Comparison of ENCODE assay signal across 24 cellular contexts in genomic region chr14:75753696-75754095, GRCh38.
"Had no signal": no experiment of that assay in that cellular context is flagged by ENCODE, and none has a peak within 500 bp of the region (broad histone marks: within the 10 kb centered on the region; RNA-seq: fewer than 3 reads in every experiment).

No MANE protein-coding gene starts in this region.

- H3K36me3 ChIP-seq: colonic mucosa had no signal

- H3K9me3 Mint-ChIP-seq: activated naive CD8-positive, alpha-beta T cell treated with anti-CD3 and anti-CD28 coated beads, Interleukin-2, amount 10 ng/mL, durations not matched to agents 7 days and 5 days; naive B cell; T-helper 1 cell treated with Interleukin-12 subunit alpha and Interleukin-12 subunit beta and Interleukin-4 antibody, amounts not matched to agents 30 μg/mL and 1 μg/mL, for 36 hours had no signal

- H3K27ac ChIP-seq: colonic mucosa, epithelial cell of prostate, esophagus squamous epithelium, gastroesophageal sphincter, parathyroid adenoma, psoas muscle, spleen, transverse colon, VCaP had no signal

- DNase-seq: activated CD4-positive, alpha-beta T cell treated with anti-CD3 and anti-CD28 coated beads for 4 hours; activated CD4-positive, alpha-beta T cell treated with anti-CD3 and anti-CD28 coated beads, Interleukin-2, amount 50 U/mL, for 4 hours; activated effector memory CD4-positive, alpha-beta T cell treated with Interleukin-2 at 50 U/mL for 16 hours; activated naive CD4-positive, alpha-beta T cell treated with Interleukin-2 at 50 U/mL for 16 hours; activated naive CD8-positive, alpha-beta T cell treated with anti-CD3 and anti-CD28 coated beads, Interleukin-2, amount 10 ng/mL, durations not matched to agents 7 days and 5 days; activated T-cell treated with anti-CD3 and anti-CD28 coated beads for 4 hours; amygdala; colonic mucosa; effector CD8-positive, alpha-beta T cell; esophagus squamous epithelium; kidney glomerular epithelial cell; naive B cell; psoas muscle; spleen; stimulated activated naive CD4-positive, alpha-beta T cell treated with Interleukin-2 at 50 U/mL for 16 hours; SW 1271; T-helper 9 cell; transverse colon had no signal

- H3K4me1 ChIP-seq: colonic mucosa, esophagus squamous epithelium, gastroesophageal sphincter, parathyroid adenoma, psoas muscle, spleen, transverse colon had no signal

- H3K27ac Mint-ChIP-seq: activated naive CD8-positive, alpha-beta T cell treated with anti-CD3 and anti-CD28 coated beads, Interleukin-2, amount 10 ng/mL, durations not matched to agents 7 days and 5 days; T-helper 1 cell treated with Interleukin-12 subunit alpha and Interleukin-12 subunit beta and Interleukin-4 antibody, amounts not matched to agents 30 μg/mL and 1 μg/mL, for 36 hours had no signal

- H3K9me3 ChIP-seq: colonic mucosa, esophagus squamous epithelium, gastroesophageal sphincter, psoas muscle, spleen, transverse colon had no signal

- H3K4me1 Mint-ChIP-seq: activated naive CD8-positive, alpha-beta T cell treated with anti-CD3 and anti-CD28 coated beads, Interleukin-2, amount 10 ng/mL, durations not matched to agents 7 days and 5 days had no signal

- H3K27me3 ChIP-seq: colonic mucosa, esophagus squamous epithelium, gastroesophageal sphincter, spleen, transverse colon had no signal

- H3K4me3 Mint-ChIP-seq: activated naive CD8-positive, alpha-beta T cell treated with anti-CD3 and anti-CD28 coated beads, Interleukin-2, amount 10 ng/mL, durations not matched to agents 7 days and 5 days; naive B cell; T-helper 1 cell treated with Interleukin-12 subunit alpha and Interleukin-12 subunit beta and Interleukin-4 antibody, amounts not matched to agents 30 μg/mL and 1 μg/mL, for 36 hours had no signal

- H3K4me3 ChIP-seq: colonic mucosa, esophagus squamous epithelium, gastroesophageal sphincter, lung, psoas muscle, spleen, transverse colon had no signal

- H3K27me3 Mint-ChIP-seq: activated naive CD8-positive, alpha-beta T cell treated with anti-CD3 and anti-CD28 coated beads, Interleukin-2, amount 10 ng/mL, durations not matched to agents 7 days and 5 days; naive B cell had no signal
